In genomic region chr9:26034776-26035175, GRCh38 we compare ENCODE assay signal across 29 cellular contexts.
"Had no signal": no experiment of that assay in that cellular context is flagged by ENCODE, and none has a peak within 500 bp of the region (broad histone marks: within the 10 kb centered on the region; RNA-seq: fewer than 3 reads in every experiment).

No MANE protein-coding gene starts in this region.

- H3K4me3 ChIP-seq: adrenal gland, cardiac muscle cell, K562, Peyer's patch had no signal

- H3K27me3 Mint-ChIP-seq: activated CD4-positive, alpha-beta T cell treated with anti-CD3 and anti-CD28 coated beads, Interleukin-2, amount 10 ng/mL, durations not matched to agents 24 days and 14 days; activated CD8-positive, alpha-beta T cell treated with anti-CD3 and anti-CD28 coated beads for 36 hours; activated naive CD4-positive, alpha-beta T cell treated with anti-CD3 and anti-CD28 coated beads, Interleukin-2, amount 50 U/mL, for 24 hours; activated naive CD8-positive, alpha-beta T cell treated with anti-CD3 and anti-CD28 coated beads, Interleukin-2, amount 10 ng/mL, durations not matched to agents 7 days and 5 days; central memory CD8-positive, alpha-beta T cell had no signal

- H3K4me1 Mint-ChIP-seq: activated CD4-positive, alpha-beta T cell treated with anti-CD3 and anti-CD28 coated beads, Interleukin-2, amount 10 ng/mL, durations not matched to agents 24 days and 14 days; activated naive CD4-positive, alpha-beta T cell treated with anti-CD3 and anti-CD28 coated beads, Interleukin-2, amount 50 U/mL, for 24 hours; activated naive CD8-positive, alpha-beta T cell treated with anti-CD3 and anti-CD28 coated beads, Interleukin-2, amount 10 ng/mL, durations not matched to agents 7 days and 5 days; brain; central memory CD8-positive, alpha-beta T cell had no signal

- H3K27me3 ChIP-seq: adrenal gland, cardiac muscle cell, Peyer's patch had no signal

- H3K27ac ChIP-seq: adrenal gland, cardiac muscle cell, Peyer's patch had no signal

- H3K36me3 ChIP-seq: adrenal gland, cardiac muscle cell, Peyer's patch had no signal

- H3K4me3 Mint-ChIP-seq: activated CD4-positive, alpha-beta T cell treated with anti-CD3 and anti-CD28 coated beads, Interleukin-2, amount 10 ng/mL, durations not matched to agents 24 days and 14 days; activated CD8-positive, alpha-beta T cell treated with anti-CD3 and anti-CD28 coated beads for 36 hours; activated naive CD4-positive, alpha-beta T cell treated with anti-CD3 and anti-CD28 coated beads, Interleukin-2, amount 50 U/mL, for 24 hours; activated naive CD8-positive, alpha-beta T cell treated with anti-CD3 and anti-CD28 coated beads, Interleukin-2, amount 10 ng/mL, durations not matched to agents 7 days and 5 days; brain; central memory CD8-positive, alpha-beta T cell; T-helper 1 cell treated with Interleukin-12 subunit alpha and Interleukin-12 subunit beta and Interleukin-4 antibody, amounts not matched to agents 30 μg/mL and 1 μg/mL, for 36 hours; T-helper 2 cell treated with Interferon-gamma antibody and Interleukin-4, amounts not matched to agents 5 μg/mL and 100 μg/mL, for 36 hours had no signal

- ATAC-seq: activated CD8-positive, alpha-beta T cell treated with anti-CD3 and anti-CD28 coated beads for 36 hours; K562; PC-3 had no signal

- DNase-seq: activated CD4-positive, alpha-beta T cell treated with anti-CD3 and anti-CD28 coated beads, Interleukin-2, amount 10 ng/mL, durations not matched to agents 24 days and 14 days; activated CD4-positive, alpha-beta T cell treated with anti-CD3 and anti-CD28 coated beads, Interleukin-2, amount 50 U/mL, for 4 hours; activated CD8-positive, alpha-beta T cell treated with anti-CD3 and anti-CD28 coated beads for 36 hours; activated gamma-delta T cell; activated naive CD4-positive, alpha-beta T cell treated with Interleukin-2 at 50 U/mL for 16 hours; activated naive CD8-positive, alpha-beta T cell treated with anti-CD3 and anti-CD28 coated beads, Interleukin-2, amount 10 ng/mL, durations not matched to agents 7 days and 5 days; activated T-cell treated with anti-CD3 and anti-CD28 coated beads, Interleukin-2, amount 50 U/mL, for 1 hour; adrenal gland; anterior cingulate cortex; NCI-H1105; NCI-H1436; NCI-H1694; NCI-H1930; NCI-H2081 treated with DMSO at 0.1 percent for 48 hours; NCI-H345; NCI-H510A; NCI-H526; NCI-H748 treated with DMSO at 0.1 percent for 48 hours; NK-92 treated with Interleukin-12 subunit alpha and Interleukin-12 subunit beta, amount 100 ng/mL, for 24 hours; PC-3; Peyer's patch; RPMI8226 had no signal

- H3K36me3 Mint-ChIP-seq: activated naive CD4-positive, alpha-beta T cell treated with anti-CD3 and anti-CD28 coated beads, Interleukin-2, amount 50 U/mL, for 24 hours; activated naive CD8-positive, alpha-beta T cell treated with anti-CD3 and anti-CD28 coated beads, Interleukin-2, amount 10 ng/mL, durations not matched to agents 7 days and 5 days; brain had no signal

- H3K9me3 Mint-ChIP-seq: activated naive CD4-positive, alpha-beta T cell treated with anti-CD3 and anti-CD28 coated beads, Interleukin-2, amount 50 U/mL, for 24 hours had no signal
